1 cellular context compared by ENCODE assay signal in genomic region chr2:39124000-39124769, GRCh38.
TF ChIP-seq lines count a peak whose summit lies in the region.

No MANE protein-coding gene starts in this region.

TF ChIP-seq in HepG2, 621 proteins besides CTCF, POLR2A, EP300 and RAD21 (continued from another document and continues in another):
- TF ChIP-seq PATZ1 (CRISPR knock-in tag; IDR thresholded peaks at IDR 0.05) = peak; percentile 95
- no peak for TF ChIP-seq TRIM22 (IDR thresholded peaks at IDR 0.05)
- no peak for TF ChIP-seq CHD2 (IDR thresholded peaks at IDR 0.05; ENCODE audit: low read depth, low read length)
- 0 out of 2 replicates have a peak, but pooled peaks have one; percentile 50 for TF ChIP-seq PAF1 (CRISPR knock-in tag; IDR thresholded peaks at IDR 0.05)
- peak; percentile 96 for TF ChIP-seq ZFP91 (CRISPR knock-in tag; IDR thresholded peaks at IDR 0.05; ENCODE audit: borderline replicate concordance)
- TF ChIP-seq TBX2 (CRISPR knock-in tag; IDR thresholded peaks at IDR 0.05; ENCODE audit: borderline replicate concordance) = peak; percentile 96
- TF ChIP-seq CBX2 (IDR thresholded peaks at IDR 0.05; ENCODE audit: low read depth, low read length) = no peak
- no peak for TF ChIP-seq CBX2 (CRISPR knock-in tag; IDR thresholded peaks at IDR 0.05; ENCODE audit: low read depth)
- peak; percentile 90; the same call in 1 of the 2 replicates for TF ChIP-seq SAFB2 (CRISPR knock-in tag; IDR thresholded peaks at IDR 0.05; ENCODE audit: borderline replicate concordance, low read depth)
- TF ChIP-seq ZNF441 (CRISPR knock-in tag; IDR thresholded peaks at IDR 0.05; ENCODE audit: borderline replicate concordance) = peak; percentile 81
- TF ChIP-seq ATF7-NPFF (CRISPR knock-in tag; IDR thresholded peaks at IDR 0.05; ENCODE audit: low read depth) = peak; percentile 97
- TF ChIP-seq GPN1 (CRISPR knock-in tag; IDR thresholded peaks at IDR 0.05; ENCODE audit: borderline replicate concordance) = no peak
- no peak; the same call in 1 of the 2 replicates for TF ChIP-seq MAFF (IDR thresholded peaks at IDR 0.05; ENCODE audit: low read depth, low read length)
- TF ChIP-seq ZNF777 (CRISPR knock-in tag; IDR thresholded peaks at IDR 0.05) = peak; percentile 90
- peak; percentile 97 for TF ChIP-seq ZMYM4 (CRISPR knock-in tag; IDR thresholded peaks at IDR 0.05)
- TF ChIP-seq TEAD3 (CRISPR knock-in tag; optimal IDR thresholded peaks at IDR 0.05; ENCODE audit: borderline replicate concordance) = peak; percentile 59
- peak; percentile 89 for TF ChIP-seq ZNF781 (CRISPR knock-in tag; IDR thresholded peaks at IDR 0.05; ENCODE audit: borderline replicate concordance, not compliant biosample characterization)
- peak; percentile 92 for TF ChIP-seq ZNF232 (CRISPR knock-in tag; IDR thresholded peaks at IDR 0.05; ENCODE audit: borderline replicate concordance)
- TF ChIP-seq ZNF75D (CRISPR knock-in tag; IDR thresholded peaks at IDR 0.05; ENCODE audit: borderline replicate concordance) = no peak
- peak; percentile 80; the same call in 1 of the 2 replicates for TF ChIP-seq MLX (CRISPR knock-in tag; IDR thresholded peaks at IDR 0.05)
- peak; percentile 76 for TF ChIP-seq ZNF503 (CRISPR knock-in tag; IDR thresholded peaks at IDR 0.05)
- TF ChIP-seq POLR2G (IDR thresholded peaks at IDR 0.05; ENCODE audit: low read depth, low read length) = peak; percentile 96
- TF ChIP-seq MYC (CRISPR knock-in tag; IDR thresholded peaks at IDR 0.05; ENCODE audit: borderline replicate concordance) = peak; percentile 88
- TF ChIP-seq GATAD1 (CRISPR knock-in tag; IDR thresholded peaks at IDR 0.05) = peak; percentile 95
- TF ChIP-seq ZNF784 (CRISPR knock-in tag; IDR thresholded peaks at IDR 0.05; ENCODE audit: borderline replicate concordance) = peak; percentile 55
- peak; percentile 97 for TF ChIP-seq ZNF792 (CRISPR knock-in tag; IDR thresholded peaks at IDR 0.05)
- TF ChIP-seq REPIN1 (CRISPR knock-in tag; IDR thresholded peaks at IDR 0.05; ENCODE audit: borderline replicate concordance, low read depth) = peak; percentile 98
- TF ChIP-seq SALL2 (CRISPR knock-in tag; IDR thresholded peaks at IDR 0.05) = peak; percentile 75
- TF ChIP-seq ZNF251 (CRISPR knock-in tag; IDR thresholded peaks at IDR 0.05) = no peak
- 0 out of 2 replicates have a peak, but pooled peaks have one; percentile 57 for TF ChIP-seq KIAA2018 (CRISPR knock-in tag; IDR thresholded peaks at IDR 0.05; ENCODE audit: borderline replicate concordance)
- TF ChIP-seq ZMAT5 (CRISPR knock-in tag; IDR thresholded peaks at IDR 0.05; ENCODE audit: borderline replicate concordance, low read depth) = no peak
- TF ChIP-seq DMTF1 (CRISPR knock-in tag; IDR thresholded peaks at IDR 0.05) = 0 out of 2 replicates have a peak, but pooled peaks have one; percentile 71
- peak; percentile 71 for TF ChIP-seq RBM39 (IDR thresholded peaks at IDR 0.05; ENCODE audit: low read depth, low read length, poor library complexity, severe bottlenecking)
- TF ChIP-seq NFKB2 (CRISPR knock-in tag; IDR thresholded peaks at IDR 0.05; ENCODE audit: borderline replicate concordance) = peak; percentile 94; the same call in 1 of the 2 replicates
- TF ChIP-seq ATF5 (CRISPR knock-in tag; IDR thresholded peaks at IDR 0.05; ENCODE audit: low read depth) = no peak; the same call in none of the 2 replicates
- TF ChIP-seq PITX1 (CRISPR knock-in tag; IDR thresholded peaks at IDR 0.05) = peak; percentile 75
- TF ChIP-seq ZNF24 (IDR thresholded peaks at IDR 0.05) = 0 out of 2 replicates have a peak, but pooled peaks have one; percentile 27
- TF ChIP-seq YEATS4 (CRISPR knock-in tag; IDR thresholded peaks at IDR 0.05; ENCODE audit: borderline replicate concordance) = peak; percentile 94
- TF ChIP-seq ZNF749 (CRISPR knock-in tag; IDR thresholded peaks at IDR 0.05; ENCODE audit: borderline replicate concordance) = peak; percentile 89
